In the genomic region with DNA sequence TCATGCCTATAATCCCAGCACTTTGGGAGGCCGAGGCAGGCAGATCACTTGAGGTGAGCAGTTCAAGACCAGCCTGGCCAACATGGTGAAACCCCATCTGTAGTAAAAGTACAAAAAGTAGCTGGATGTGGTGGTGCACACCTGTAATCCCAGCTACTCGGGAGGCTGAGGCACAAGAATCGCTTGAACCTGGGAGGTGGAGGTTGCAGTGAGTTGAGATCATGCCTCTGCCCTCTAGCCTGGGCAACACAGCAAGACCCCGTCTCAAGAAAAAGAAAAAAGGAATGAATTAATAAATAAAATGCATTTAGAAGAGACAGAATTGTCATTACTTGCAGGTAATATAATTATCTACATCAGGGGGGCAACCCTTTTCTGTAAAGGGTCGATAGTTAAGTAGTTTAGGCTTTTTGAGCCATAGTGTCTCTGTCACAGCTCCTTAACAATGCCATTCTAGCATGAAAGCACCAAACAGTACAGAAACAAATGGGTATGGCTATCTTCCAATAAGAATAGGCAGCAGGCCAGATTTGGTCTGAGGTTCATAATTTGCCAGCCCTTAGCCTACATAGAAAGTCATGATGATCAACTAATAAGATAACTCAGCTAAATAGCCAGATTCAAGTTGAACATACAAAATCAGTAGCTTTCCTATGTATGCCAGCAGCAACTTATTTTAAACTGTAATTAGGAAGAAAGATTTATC, we compare ENCODE assay signal across 15 cellular contexts. TPM values are rescaled to one million over a fixed set of nuclear protein-coding genes. Genes with fewer than 3 reads are reported as not detected.
DNase-seq lines count a peak whose midpoint lies in the region; ATAC-seq, FAIRE-seq and TF ChIP-seq lines count a peak whose summit lies in the region.
"Had no signal": no experiment of that assay in that cellular context is flagged by ENCODE, and none has a peak within 500 bp of the region (broad histone marks: within the 10 kb centered on the region; RNA-seq: fewer than 3 reads in every experiment).

No MANE protein-coding gene starts in this region.

- H3K36me3 ChIP-seq in astrocyte (ENCODE audit: insufficient read depth, low read length) = peaks cover 2% of the 10 kb centered on the region
- H3K36me3 ChIP-seq in WERI-Rb-1 = peaks cover 58% of the 10 kb centered on the region

- peaks cover 12% of the 10 kb centered on the region for H3K36me3 Mint-ChIP-seq in HFFc6 (ENCODE audit: low read depth)
- no peaks in the 10 kb centered on the region for H3K36me3 Mint-ChIP-seq in astrocyte (ENCODE audit: low read depth, unreplicated experiment)
- H3K36me3 Mint-ChIP-seq in Calu3 (ENCODE audit: insufficient read depth, unreplicated experiment) = peaks cover 12% of the 10 kb centered on the region

- H4K20me1 ChIP-seq in astrocyte (ENCODE audit: insufficient read depth, low read length) = peaks cover under 1% of the 10 kb centered on the region

- H3K27me3 Mint-ChIP-seq in HFFc6 (ENCODE audit: insufficient read depth) (no peaks in the 10 kb centered on the region; the same call in 1 of the 2 replicates), astrocyte (ENCODE audit: low read depth, unreplicated experiment) (no peaks in the 10 kb centered on the region), Calu3 (ENCODE audit: unreplicated experiment) (no peaks in the 10 kb centered on the region)
- H3K27me3 Mint-ChIP-seq: activated CD4-positive, alpha-beta memory T cell treated with anti-CD3 and anti-CD28 coated beads, Interleukin-2, amount 10 ng/mL, durations not matched to agents 7 days and 5 days; stimulated activated naive CD8-positive, alpha-beta T cell treated with anti-CD3 and anti-CD28 coated beads, Interleukin-15, Interleukin-2, amounts not matched to agents 100 ng/mL and 50 ng/mL, for 24 hours had no signal

- peaks cover 10% of the 10 kb centered on the region; the same call in 1 of the 2 replicates for H3K4me1 Mint-ChIP-seq in HFFc6 (ENCODE audit: low read depth)
- no peaks in the 10 kb centered on the region for H3K4me1 Mint-ChIP-seq in astrocyte (ENCODE audit: low read depth, unreplicated experiment)
- H3K4me1 Mint-ChIP-seq in Calu3 (ENCODE audit: low read depth, unreplicated experiment) = peaks cover 29% of the 10 kb centered on the region
- H3K4me1 Mint-ChIP-seq: mesothelial cell of epicardium had no signal

- no peak overlapping the region for H3K4me3 ChIP-seq in AG10803 (ENCODE audit: low read length)
- H3K4me3 ChIP-seq in astrocyte (ENCODE audit: insufficient read depth, low read depth, low read length) = no peak overlapping the region
- no peak overlapping the region for H3K4me3 ChIP-seq in WERI-Rb-1 (ENCODE audit: low read depth, low read length)
- H3K4me3 ChIP-seq: PC-9 had no signal

- no peak for TF ChIP-seq CTCF in AG10803 (conservative IDR thresholded peaks at IDR 0.05; ENCODE audit: low read length)
- TF ChIP-seq CTCF in HFFc6 (IDR thresholded peaks at IDR 0.05) = no peak
- no peak for TF ChIP-seq CTCF in astrocyte (IDR thresholded peaks at IDR 0.05; ENCODE audit: insufficient read depth, low read depth, low read length)
- no peak for TF ChIP-seq CTCF in WERI-Rb-1 (IDR thresholded peaks at IDR 0.05; ENCODE audit: low read depth, low read length)
- TF ChIP-seq CTCF in Calu3 (IDR thresholded peaks at IDR 0.05; ENCODE audit: unreplicated experiment) = no peak

- H3K27me3 ChIP-seq in astrocyte (ENCODE audit: insufficient read depth, low read length) (no peaks in the 10 kb centered on the region), WERI-Rb-1 (ENCODE audit: insufficient read depth, low read depth, severe bottlenecking) (no peaks in the 10 kb centered on the region)

- intact Hi-C loops in Calu3 (cut with micrococcal nuclease; ENCODE audit: unreplicated experiment) = no loop called here

- H3K4me1 ChIP-seq in astrocyte (ENCODE audit: insufficient read depth, low read length) = no peaks in the 10 kb centered on the region

- H3K27ac Mint-ChIP-seq in HFFc6 (no peak overlapping the region), astrocyte (ENCODE audit: unreplicated experiment) (no peak overlapping the region), Calu3 (ENCODE audit: unreplicated experiment) (no peak overlapping the region)
- H3K27ac Mint-ChIP-seq: activated CD4-positive, alpha-beta memory T cell treated with anti-CD3 and anti-CD28 coated beads, Interleukin-2, amount 10 ng/mL, durations not matched to agents 7 days and 5 days; mesothelial cell of epicardium; stimulated activated naive CD8-positive, alpha-beta T cell treated with anti-CD3 and anti-CD28 coated beads, Interleukin-15, Interleukin-2, amounts not matched to agents 100 ng/mL and 50 ng/mL, for 24 hours had no signal

- peak; percentile 16 for ATAC-seq in left lobe of liver
- ATAC-seq: esophagus mucosa had no signal

- no peak overlapping the region for H3K4me2 ChIP-seq in astrocyte (ENCODE audit: low read length)
- H3K4me2 ChIP-seq: PC-9 had no signal

- H3K27ac ChIP-seq in astrocyte (ENCODE audit: low read depth, low read length) (no peak overlapping the region), WERI-Rb-1 (no peak overlapping the region)
- H3K27ac ChIP-seq: C4-2B, PC-9 had no signal

- CTCF ChIA-PET in Calu3 (lab: Charles Lee) = no interaction called here

- H2AFZ ChIP-seq in astrocyte (ENCODE audit: low read depth, low read length) = no peak overlapping the region
- H2AFZ ChIP-seq: PC-9 had no signal

- BruUV-seq in Calu3 (replicated peaks; lab: Mats Ljungman, UMichigan) = no TSS peak

- no peak overlapping the region for H3K9ac ChIP-seq in astrocyte (ENCODE audit: low read length)

- DNase-seq in AG10803 (ENCODE audit: low read depth) (peak; percentile 30), HFFc6 (peak; percentile 14), astrocyte (ENCODE audit: low read depth) (peak; percentile 40), left lobe of liver (ENCODE audit: low spot score) (no peak), WERI-Rb-1 (no peak), Calu3 (no peak), occipital lobe (lab: John Stamatoyannopoulos, UW) (no peak), HuH-7.5 (ENCODE audit: low spot score) (no peak)
- DNase-seq: activated CD4-positive, alpha-beta memory T cell treated with anti-CD3 and anti-CD28 coated beads, Interleukin-2, amount 10 ng/mL, durations not matched to agents 7 days and 5 days; NCI-H1930; PC-9 had no signal

- H3K9me3 Mint-ChIP-seq in HFFc6 (no peaks in the 10 kb centered on the region), astrocyte (ENCODE audit: unreplicated experiment) (no peaks in the 10 kb centered on the region), Calu3 (ENCODE audit: low read depth, unreplicated experiment) (no peaks in the 10 kb centered on the region)
- H3K9me3 Mint-ChIP-seq: activated CD4-positive, alpha-beta memory T cell treated with anti-CD3 and anti-CD28 coated beads, Interleukin-2, amount 10 ng/mL, durations not matched to agents 7 days and 5 days; mesothelial cell of epicardium; stimulated activated naive CD8-positive, alpha-beta T cell treated with anti-CD3 and anti-CD28 coated beads, Interleukin-15, Interleukin-2, amounts not matched to agents 100 ng/mL and 50 ng/mL, for 24 hours had no signal

- FAIRE-seq in astrocyte (lab: Jason Lieb, UNC) = no peak

- H3K9me3 ChIP-seq in astrocyte (ENCODE audit: insufficient read depth, low read depth, low read length) (no peaks in the 10 kb centered on the region), WERI-Rb-1 (ENCODE audit: severe bottlenecking) (no peaks in the 10 kb centered on the region)

- peaks cover 5% of the 10 kb centered on the region for H3K79me2 ChIP-seq in astrocyte (ENCODE audit: insufficient read depth, low read length)

- H3K4me3 Mint-ChIP-seq in HFFc6 = no peak overlapping the region
- no peak overlapping the region for H3K4me3 Mint-ChIP-seq in astrocyte (ENCODE audit: unreplicated experiment)
- no peak overlapping the region for H3K4me3 Mint-ChIP-seq in Calu3 (ENCODE audit: low read depth, unreplicated experiment)
- H3K4me3 Mint-ChIP-seq: activated CD4-positive, alpha-beta memory T cell treated with anti-CD3 and anti-CD28 coated beads, Interleukin-2, amount 10 ng/mL, durations not matched to agents 7 days and 5 days; mesothelial cell of epicardium; stimulated activated naive CD8-positive, alpha-beta T cell treated with anti-CD3 and anti-CD28 coated beads, Interleukin-15, Interleukin-2, amounts not matched to agents 100 ng/mL and 50 ng/mL, for 24 hours had no signal

RNA-seq across cellular contexts. Expression of gene RPRD2, which starts 56.8 kb away (rescaled TPM):
- total RNA-seq in HFFc6 (2021; fragmentation: NEBNext Ultra II Directional; extraction: Animal tissue kit (Norgen Biotek cat#: 25700)) = 10 to 100 TPM; 24.0 to 27.9 (median 25.7) TPM
- 25.2 and 26.0 TPM in 2 replicates for total RNA-seq in astrocyte
- total RNA-seq in left lobe of liver = 12.8 TPM
- total RNA-seq in Calu3 (2022) = 36.6 and 37.8 TPM in 2 replicates
- total RNA-seq in occipital lobe = 17.2 TPM

Comparison
In these comparisons a context has a peak if more than half of its experiments do, and no peak if none do; other contexts are left out.
1. DNase-seq: peak in AG10803 (single experiment), HFFc6 (single experiment) and astrocyte (single experiment); none in left lobe of liver (single experiment), WERI-Rb-1 (single experiment), Calu3 (single experiment), occipital lobe (single experiment) and HuH-7.5 (single experiment).